Comparison of ENCODE assay signal across 18 cellular contexts in the genomic region with DNA sequence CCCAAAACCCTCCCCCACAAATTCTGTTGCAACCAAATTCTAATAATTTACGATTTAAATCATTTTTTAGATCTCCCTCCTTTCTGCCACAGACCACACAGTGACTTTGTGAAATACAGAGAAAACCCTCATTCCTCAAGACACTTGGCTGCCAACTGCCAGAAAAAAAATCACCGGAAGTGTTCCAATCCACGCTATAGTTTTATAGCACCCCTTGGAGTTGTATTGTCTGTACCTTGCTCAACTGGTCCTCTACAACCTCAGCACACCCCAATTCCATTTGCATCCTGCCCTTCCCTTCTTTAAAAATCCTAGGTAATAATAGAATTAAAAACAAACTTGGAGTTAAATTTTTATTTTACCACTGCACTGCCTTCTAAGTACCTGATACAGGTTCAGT.
"Had no signal": no experiment of that assay in that cellular context is flagged by ENCODE, and none has a peak within 500 bp of the region (broad histone marks: within the 10 kb centered on the region; RNA-seq: fewer than 3 reads in every experiment).

No MANE protein-coding gene starts in this region.

- H3K4me3 ChIP-seq: gastroesophageal sphincter, heart right ventricle, tibial nerve, vagina had no signal

- ATAC-seq: gastroesophageal sphincter, T-helper 17 cell had no signal

- FAIRE-seq: endometrium had no signal

- H3K36me3 ChIP-seq: heart right ventricle, vagina had no signal

- H3K27me3 ChIP-seq: gastroesophageal sphincter, heart right ventricle, tibial nerve, vagina had no signal

- H3K4me1 ChIP-seq: tibial nerve had no signal

- DNase-seq: activated CD4-positive, alpha-beta T cell treated with anti-CD3 and anti-CD28 coated beads, Interleukin-2, amount 10 ng/mL, durations not matched to agents 7 days and 5 days; activated CD8-positive, alpha-beta memory T cell treated with anti-CD3 and anti-CD28 coated beads, Interleukin-2, amount 50 U/mL, for 4 hours; activated effector memory CD4-positive, alpha-beta T cell treated with Interleukin-2 at 50 U/mL for 16 hours; activated naive CD4-positive, alpha-beta T cell treated with anti-CD3 and anti-CD28 coated beads, Interleukin-2, amount 10 ng/mL, durations not matched to agents 7 days and 5 days; activated naive CD8-positive, alpha-beta T cell treated with anti-CD3 and anti-CD28 coated beads, Interleukin-2, amount 50 U/mL, for 24 hours; activated T-cell treated with anti-CD3 and anti-CD28 coated beads, Interleukin-2, amount 50 U/mL, for 4 hours; aorta; cortex of kidney; immature natural killer cell; mesendoderm; retina; stimulated activated CD4-positive, alpha-beta T cell treated with anti-CD3 and anti-CD28 coated beads, Interleukin-2, amount 100 ng/mL, for 48 hours; T-helper 17 cell had no signal

- H3K27ac ChIP-seq: gastroesophageal sphincter, heart right ventricle, tibial nerve, vagina had no signal

- H3K9me3 ChIP-seq: tibial nerve, vagina had no signal
